8 cellular contexts compared by ENCODE assay signal in genomic region chr13:28719227-28719562, GRCh38. TPM values are rescaled to one million over a fixed set of nuclear protein-coding genes. Genes with fewer than 3 reads are reported as not detected.
DNase-seq lines count a peak whose midpoint lies in the region; ATAC-seq and TF ChIP-seq lines count a peak whose summit lies in the region.

No MANE protein-coding gene starts in this region.

- H3K27me3 ChIP-seq in sigmoid colon: no peaks in the 10 kb centered on the region

- H3K27ac ChIP-seq in SK-N-MC (no peak overlapping the region; the same call in 1 of the 2 replicates), sigmoid colon (peak overlapping the region; percentile 90 to 98 (median 93))

- peak overlapping the region; percentile 85 for H3K4me3 ChIP-seq in SK-N-MC
- peak overlapping the region; percentile 78 for H3K4me3 ChIP-seq in fibroblast of the aortic adventitia (ENCODE audit: low read depth, low read length)
- H3K4me3 ChIP-seq in sigmoid colon: peak overlapping the region; percentile 67 to 75 (median 74)

- intact Hi-C loops in sigmoid colon (cut with DNase I): loop anchor here (2.0 to 5.0 kb wide), 4 partner anchors 60 to 1467 kb away; partner anchors contain the start of genes POMP and RPL21

- ATAC-seq in GM21529 (IDR thresholded peaks at IDR 0.05; ENCODE audit: unreplicated experiment) (peak; percentile 9), GM18502 (IDR thresholded peaks at IDR 0.05; ENCODE audit: poor library complexity, unreplicated experiment) (no peak), GM18867 (IDR thresholded peaks at IDR 0.05; ENCODE audit: unreplicated experiment) (no peak), GM18870 (IDR thresholded peaks at IDR 0.05; ENCODE audit: unreplicated experiment) (no peak)

- DNase-seq in SK-N-MC (ENCODE audit: low read depth, low spot score) (no peak), fibroblast of the aortic adventitia (ENCODE audit: low read depth) (no peak), sigmoid colon (no peak), NCI-H1694 treated with DMSO at 0.1 percent for 48 hours (lab: John Stamatoyannopoulos, UW) (no peak)

- H3K9ac ChIP-seq in SK-N-MC (ENCODE audit: insufficient read length): peak overlapping the region; percentile 63

- H3K9me3 ChIP-seq in SK-N-MC (ENCODE audit: low read depth, low read length) (no peaks in the 10 kb centered on the region), sigmoid colon (no peaks in the 10 kb centered on the region)

- 6 to 11% methylated on average over 9 of the region's 9 CpGs for WGBS in sigmoid colon, 2 donors

- H3K36me3 ChIP-seq in SK-N-MC (ENCODE audit: insufficient read depth, low read length) (no peaks in the 10 kb centered on the region), sigmoid colon (no peaks in the 10 kb centered on the region)

- no peak for TF ChIP-seq CTCF in fibroblast of the aortic adventitia (IDR thresholded peaks at IDR 0.05; ENCODE audit: insufficient read depth, low read length)
- TF ChIP-seq CTCF in sigmoid colon (IDR thresholded peaks at IDR 0.05): no peak

- TF ChIP-seq EP300 in sigmoid colon (IDR thresholded peaks at IDR 0.05): no peak

- TF ChIP-seq POLR2A in sigmoid colon (IDR thresholded peaks at IDR 0.05): no peak

- H3K4me1 ChIP-seq in sigmoid colon: peaks cover 0 to 21% (median 16%) of the 10 kb centered on the region in 4 donors

RNA-seq across cellular contexts. Expression of gene SLC46A3, which starts 0.4 kb away (rescaled TPM):
- total RNA-seq in fibroblast of the aortic adventitia (ENCODE audit: low replicate concordance) (3.4 TPM in 2 replicates), sigmoid colon (10 to 100 TPM; 14.1 to 18.2 (median 15.1) TPM)
- polyA plus RNA-seq in sigmoid colon: 10 to 100 TPM in 1 of 3 donors, 1 to 10 TPM in 2; 6.7 to 25.6 (median 9.6) TPM
